In genomic region chr2:20648831-20649230, GRCh38 we compare ENCODE assay signal across 1 cellular context.
TF ChIP-seq lines count a peak whose summit lies in the region.

No MANE protein-coding gene starts in this region.

TF ChIP-seq in GM12878, 131 proteins besides CTCF, POLR2A, EP300 and RAD21:
- TF ChIP-seq NR2C2 (IDR thresholded peaks at IDR 0.05; ENCODE audit: borderline replicate concordance, control insufficient read depth, insufficient read length, low read depth) (no peak), IRF3 (IDR thresholded peaks at IDR 0.05) (no peak), ZNF622 (IDR thresholded peaks at IDR 0.05) (no peak), BACH1 (IDR thresholded peaks at IDR 0.05; ENCODE audit: borderline replicate concordance) (no peak), ELK1 (IDR thresholded peaks at IDR 0.05; ENCODE audit: low read depth, low read length) (no peak), ATF2 (IDR thresholded peaks at IDR 0.05; ENCODE audit: low read length) (no peak), EED (IDR thresholded peaks at IDR 0.05; ENCODE audit: low read depth) (no peak), ZBTB4 (CRISPR knock-in tag; IDR thresholded peaks at IDR 0.05) (no peak)
